Comparison of ENCODE assay signal across 1 cellular context in the genomic region with DNA sequence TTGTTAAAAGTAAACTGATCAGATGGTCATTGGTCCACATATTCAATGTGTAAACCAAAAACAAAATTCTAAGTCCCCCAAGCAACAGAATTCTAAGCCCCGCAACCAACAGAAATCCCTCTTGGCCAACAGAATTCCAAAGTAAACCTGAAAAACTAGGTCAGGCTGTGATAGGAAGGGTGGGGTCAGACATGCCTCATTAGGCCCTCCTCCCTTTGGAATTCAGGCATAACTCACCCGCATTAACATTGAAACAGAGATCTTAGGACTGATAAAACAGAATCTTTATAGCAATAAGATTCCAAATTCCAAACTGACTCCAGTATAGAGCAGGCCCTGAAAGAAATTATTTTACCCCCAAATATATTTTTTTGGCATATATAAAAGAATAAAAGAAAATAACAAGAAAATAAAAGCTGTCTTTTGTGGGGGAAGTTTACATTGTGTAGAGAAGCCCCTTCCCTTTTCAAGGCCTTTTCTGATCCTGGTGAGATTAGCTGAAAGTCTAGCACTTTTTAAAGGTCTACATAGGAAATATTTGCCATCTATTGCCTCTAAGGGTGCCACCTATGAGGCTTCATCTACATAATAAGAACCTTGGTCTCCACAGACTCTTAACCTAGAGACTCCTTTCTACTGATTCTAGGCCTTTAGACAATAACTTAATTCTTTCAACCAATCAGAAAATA.
TF ChIP-seq lines count a peak whose summit lies in the region.

No MANE protein-coding gene starts in this region.

TF ChIP-seq in GM12891, 5 proteins besides CTCF, POLR2A, EP300 and RAD21 (continued from another document):
- TF ChIP-seq TAF1 (IDR thresholded peaks at IDR 0.05; ENCODE audit: low read depth, low read length): no peak
